1 cellular context compared by ENCODE assay signal in the genomic region with DNA sequence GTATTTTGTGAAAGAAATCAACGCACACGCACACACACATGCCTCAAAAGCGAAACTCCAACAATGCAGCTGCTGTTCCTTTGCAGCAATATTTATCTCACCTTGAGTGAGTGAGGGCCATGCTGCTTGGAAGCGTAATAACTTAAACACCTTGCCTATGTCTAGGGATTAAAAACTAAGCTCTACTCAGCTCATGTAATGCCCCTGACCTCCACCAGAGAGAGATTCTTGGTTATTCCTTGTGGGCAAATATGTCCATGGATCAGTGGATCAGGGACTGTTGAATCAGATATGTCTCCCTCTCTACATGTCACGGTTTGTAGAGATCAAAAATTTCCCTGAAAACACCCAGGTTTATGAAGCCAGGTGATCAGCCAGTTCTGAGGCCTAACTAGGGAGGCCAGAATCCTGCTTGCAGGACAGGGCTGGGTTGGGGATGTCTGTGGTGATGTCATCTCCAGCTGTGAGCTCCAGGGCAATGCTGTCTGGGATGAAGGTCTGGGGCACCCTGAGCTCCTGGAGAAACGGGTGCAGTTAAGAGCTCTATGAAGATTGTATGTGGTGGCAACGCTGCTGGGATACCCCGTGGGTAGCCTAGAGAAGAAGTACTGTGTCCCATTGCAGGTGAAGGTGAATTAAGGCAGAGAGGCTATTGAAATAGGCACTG.
TF ChIP-seq lines count a peak whose summit lies in the region.

No MANE protein-coding gene starts in this region.

TF ChIP-seq in IMR-90, 13 proteins besides CTCF, POLR2A, EP300 and RAD21 (continued from another document):
- TF ChIP-seq RCOR1 (IDR thresholded peaks at IDR 0.05; ENCODE audit: insufficient replicate concordance, low read length) = no peak
- TF ChIP-seq MAFK (IDR thresholded peaks at IDR 0.05; ENCODE audit: low read depth, low read length) = no peak
- no peak for TF ChIP-seq CEBPB (IDR thresholded peaks at IDR 0.05; ENCODE audit: low read depth, low read length)
- TF ChIP-seq CHD1 (IDR thresholded peaks at IDR 0.05; ENCODE audit: low read depth, low read length) = no peak
- no peak for TF ChIP-seq BHLHE40 (IDR thresholded peaks at IDR 0.05; ENCODE audit: low read depth, low read length)
- no peak for TF ChIP-seq RFX5 (IDR thresholded peaks at IDR 0.05; ENCODE audit: low read depth, low read length)
- TF ChIP-seq FOS (IDR thresholded peaks at IDR 0.05; ENCODE audit: low read depth, low read length) = no peak
- no peak for TF ChIP-seq NFE2L2 (IDR thresholded peaks at IDR 0.05; ENCODE audit: low read depth, low read length)
